In the genomic region with DNA sequence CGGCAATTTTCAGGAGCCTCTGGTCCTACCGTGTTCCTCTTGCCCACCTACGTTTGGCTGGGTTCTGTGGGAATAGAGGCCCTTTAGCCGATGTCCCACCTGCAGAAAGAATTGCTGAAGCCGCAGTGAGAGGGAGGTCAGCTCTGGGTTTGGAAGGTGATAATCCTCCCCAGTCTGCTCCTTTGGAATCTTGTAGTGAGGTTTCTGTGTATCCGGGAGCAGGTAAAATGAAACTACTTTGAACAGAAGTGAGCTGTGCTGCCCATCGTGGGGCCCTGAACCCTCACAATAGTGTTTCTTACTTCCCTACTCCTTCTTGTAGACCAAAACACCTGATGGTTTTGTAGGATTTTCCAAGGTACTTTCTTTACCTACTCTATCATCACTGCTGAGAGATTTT, we compare ENCODE assay signal across 19 cellular contexts.
A peak's percentile ranks its signal among the peaks of the same experiment; 100 is the strongest.
DNase-seq lines count a peak whose midpoint lies in the region; ATAC-seq and TF ChIP-seq lines count a peak whose summit lies in the region.
"Had no signal": no experiment of that assay in that cellular context is flagged by ENCODE, and none has a peak within 500 bp of the region (broad histone marks: within the 10 kb centered on the region; RNA-seq: fewer than 3 reads in every experiment).

No MANE protein-coding gene starts in this region.

- H3K56ac ChIP-seq in IMR-90 (ENCODE audit: extremely low read depth, insufficient read depth, low read length): no peak overlapping the region

- H3K9me3 ChIP-seq in GM23248 (ENCODE audit: low read depth): no peaks in the 10 kb centered on the region
- no peaks in the 10 kb centered on the region for H3K9me3 ChIP-seq in IMR-90 (ENCODE audit: control insufficient read depth, insufficient read depth, low read length)
- no peaks in the 10 kb centered on the region for H3K9me3 ChIP-seq in esophagus muscularis mucosa
- H3K9me3 ChIP-seq: BLaER1 had no signal

- H2AK5ac ChIP-seq in IMR-90 (ENCODE audit: low read depth, low read length): no peak overlapping the region

- no peaks in the 10 kb centered on the region for H3K79me2 ChIP-seq in GM23248 (ENCODE audit: insufficient read depth)

- H3K23ac ChIP-seq in IMR-90 (ENCODE audit: low read depth, low read length): no peak overlapping the region

- CTCF ChIA-PET in IMR-90 (lab: Yijun Ruan, JAX) (interaction anchor here (0.9 kb wide), 1 partner anchor 28 kb away, joined by 3 read pairs; no protein-coding TSS in a partner anchor), HEK293T (lab: Yijun Ruan, JAX) (no interaction called here)

- H3K4me1 Mint-ChIP-seq in osteocyte (ENCODE audit: unreplicated experiment): no peaks in the 10 kb centered on the region

- H2BK15ac ChIP-seq in IMR-90 (ENCODE audit: low read depth, low read length): no peak overlapping the region

- H3K4ac ChIP-seq in IMR-90 (ENCODE audit: low read depth, low read length): no peak overlapping the region

- no peaks in the 10 kb centered on the region; the same call in 1 of the 2 replicates for H3K4me1 ChIP-seq in GM23248 (ENCODE audit: insufficient read depth)
- H3K4me1 ChIP-seq in IMR-90 (ENCODE audit: control insufficient read depth, insufficient read depth, low read length): peaks cover 3% of the 10 kb centered on the region
- H3K4me1 ChIP-seq in esophagus muscularis mucosa: peaks cover 0 to 14% (median 11%) of the 10 kb centered on the region in 4 donors
- H3K4me1 ChIP-seq: BLaER1 had no signal

- no peak overlapping the region for H4K5ac ChIP-seq in IMR-90 (ENCODE audit: low read depth, low read length)

- no peak overlapping the region for H3K18ac ChIP-seq in IMR-90 (ENCODE audit: low read depth, low read length)

- dilution Hi-C loops in IMR-90 (cut with HindIII; ENCODE audit: low sequenced_read_pairs, unreplicated experiment): no loop called here

- no peak overlapping the region for H2BK5ac ChIP-seq in IMR-90 (ENCODE audit: low read depth, low read length, poor library complexity, severe bottlenecking)

- H3K4me2 ChIP-seq in GM23248 (ENCODE audit: unreplicated experiment) (peak overlapping the region; percentile 26), IMR-90 (ENCODE audit: low read depth, low read length) (peak overlapping the region; percentile 28; the same call in 1 of the 2 replicates)
- H3K4me2 ChIP-seq: BLaER1 had no signal

- no peak overlapping the region for H3K14ac ChIP-seq in IMR-90 (replicated peaks; ENCODE audit: low read depth, low read length)

- H3K9ac ChIP-seq in GM23248 (no peak overlapping the region), IMR-90 (ENCODE audit: low read depth, low read length) (no peak overlapping the region)
- H3K9ac ChIP-seq: BLaER1 had no signal

- intact Hi-C loops in IMR-90 (cut with micrococcal nuclease) (no loop called here), esophagus muscularis mucosa (cut with DNase I) (no loop called here)

- no peak overlapping the region for H3K27ac ChIP-seq in GM23248
- no peak overlapping the region for H3K27ac ChIP-seq in IMR-90 (ENCODE audit: insufficient read depth, low read length)
- H3K27ac ChIP-seq in esophagus muscularis mucosa (replicated peaks in 1 of 4): peak overlapping the region in 1 of 4 donors; percentile 20
- H3K27ac ChIP-seq: BLaER1 had no signal

- no peak overlapping the region for H2BK120ac ChIP-seq in IMR-90 (ENCODE audit: low read depth, low read length)

- no peak overlapping the region for H2AK9ac ChIP-seq in IMR-90 (replicated peaks; ENCODE audit: low read depth, low read length, poor library complexity)

- H3K27me3 Mint-ChIP-seq in osteocyte (ENCODE audit: unreplicated experiment): peaks cover 42% of the 10 kb centered on the region
- H3K27me3 Mint-ChIP-seq: CD4-positive, alpha-beta memory T cell had no signal

- TF ChIP-seq CTCF in IMR-90 (conservative IDR thresholded peaks at IDR 0.05; ENCODE audit: low read depth, low read length) (no peak), esophagus muscularis mucosa (IDR thresholded peaks at IDR 0.05) (no peak), osteocyte (IDR thresholded peaks at IDR 0.05) (no peak)

- DNase-seq in GM23248: no peak
- DNase-seq in IMR-90: no peak
- DNase-seq in esophagus muscularis mucosa (ENCODE audit: extremely low spot score): peak; percentile 86
- DNase-seq in osteocyte (ENCODE audit: extremely low spot score, unreplicated experiment): peak; percentile 71
- no peak for DNase-seq in putamen (ENCODE audit: low spot score)
- no peak for DNase-seq in HPDE6-E6E7 (ENCODE audit: extremely low spot score)
- DNase-seq in HEK293T (ENCODE audit: extremely low spot score): no peak
- DNase-seq: CD4-positive, alpha-beta memory T cell; GOT3; KBM-7; NCI-H1092; NCI-H146; NCI-H2029; NCI-H345; NCI-H524; NCI-H774; Right ventricle myocardium superior had no signal

- WGBS in GM23248 (ENCODE audit: low coverage in 1 of 2, low lambda C conversion rate in 2 of 2, missing lambda C conversion rate in 2 of 2), 2 experiments: 73 to 79% methylated on average over 7 of the region's 7 CpGs
- no CpG with 5 or more reads among the region's 7 CpGs for WGBS in IMR-90 (ENCODE audit: extremely low coverage in 2 of 2, insufficient read length in 1 of 2), 2 experiments
- WGBS in esophagus muscularis mucosa: 89% methylated on average over 7 of the region's 7 CpGs

- H3K4me3 ChIP-seq in GM23248 (no peak overlapping the region), IMR-90 (ENCODE audit: insufficient read depth, low read depth, low read length) (no peak overlapping the region), esophagus muscularis mucosa (no peak overlapping the region)
- H3K4me3 ChIP-seq: BLaER1 had no signal

- TF ChIP-seq POLR2A in IMR-90 (IDR thresholded peaks at IDR 0.05; ENCODE audit: low read depth, low read length): no peak
- TF ChIP-seq POLR2A in esophagus muscularis mucosa (IDR thresholded peaks at IDR 0.05; ENCODE audit: low read depth): no peak

- no peaks in the 10 kb centered on the region for H3K9me1 ChIP-seq in IMR-90 (ENCODE audit: insufficient read depth, low read length)

- no peaks in the 10 kb centered on the region for H3F3A ChIP-seq in GM23248 (ENCODE audit: insufficient read depth)

- H4K8ac ChIP-seq in IMR-90 (ENCODE audit: low read depth in 2 of 2, low read length in 2 of 2): no peak overlapping the region

- H4K91ac ChIP-seq in IMR-90 (ENCODE audit: insufficient read depth, low read depth, low read length): no peak overlapping the region

- H3K36me3 Mint-ChIP-seq in osteocyte (ENCODE audit: unreplicated experiment): no peaks in the 10 kb centered on the region

- no peaks in the 10 kb centered on the region for H3K27me3 ChIP-seq in GM23248 (replicated peaks; ENCODE audit: insufficient read depth)
- no peaks in the 10 kb centered on the region; the same call in 1 of the 2 replicates for H3K27me3 ChIP-seq in IMR-90 (ENCODE audit: control insufficient read depth, insufficient read depth, low read length)
- no peaks in the 10 kb centered on the region for H3K27me3 ChIP-seq in esophagus muscularis mucosa
- H3K27me3 ChIP-seq: BLaER1 had no signal

- no peaks in the 10 kb centered on the region for H3K9me3 Mint-ChIP-seq in osteocyte (ENCODE audit: unreplicated experiment)

- no peaks in the 10 kb centered on the region for H3K9me2 ChIP-seq in GM23248 (ENCODE audit: insufficient read depth)

- no peak for TF ChIP-seq RAD21 in IMR-90 (IDR thresholded peaks at IDR 0.05; ENCODE audit: low read length)

- no peak overlapping the region for H3K27ac Mint-ChIP-seq in osteocyte (ENCODE audit: unreplicated experiment)
- H3K27ac Mint-ChIP-seq: CD4-positive, alpha-beta memory T cell had no signal

- no peaks in the 10 kb centered on the region for H3K79me1 ChIP-seq in IMR-90 (ENCODE audit: low read depth in 1 of 2, low read length in 2 of 2)

- H3K4me3 Mint-ChIP-seq in osteocyte (ENCODE audit: unreplicated experiment): no peak overlapping the region
- H3K4me3 Mint-ChIP-seq: CD4-positive, alpha-beta memory T cell had no signal

- H4K20me1 ChIP-seq in GM23248 (ENCODE audit: insufficient read depth): no peaks in the 10 kb centered on the region
- no peaks in the 10 kb centered on the region for H4K20me1 ChIP-seq in IMR-90 (ENCODE audit: insufficient read depth, low read length)
- H4K20me1 ChIP-seq: BLaER1 had no signal

- no peak overlapping the region for H2BK20ac ChIP-seq in IMR-90 (ENCODE audit: low read depth, low read length)

- POLR2A ChIA-PET in IMR-90 (lab: Charles Lee; ENCODE audit: unreplicated experiment) (interaction anchor here (0.7 kb wide), 1 partner anchor 483 kb away, joined by 6 read pairs; no protein-coding TSS in a partner anchor), HEK293T (lab: Yijun Ruan, JAX) (no interaction called here)

- BruUV-seq in IMR-90 (replicated peaks; lab: Mats Ljungman, UMichigan): no TSS peak

- no peak for ATAC-seq in IMR-90 (ENCODE audit: low read depth)
- ATAC-seq: HCT116 had no signal

- in situ Hi-C loops in GM23248 (cut with MboI) (no loop called here), IMR-90 (cut with MboI; ENCODE audit: low sequenced_read_pairs) (no loop called here)

- H3K36me3 ChIP-seq in GM23248 (ENCODE audit: low read depth) (no peaks in the 10 kb centered on the region), IMR-90 (ENCODE audit: control insufficient read depth, insufficient read depth, low read length) (no peaks in the 10 kb centered on the region), esophagus muscularis mucosa (no peaks in the 10 kb centered on the region)
- H3K36me3 ChIP-seq: BLaER1 had no signal

- no peak for TF ChIP-seq EP300 in esophagus muscularis mucosa (IDR thresholded peaks at IDR 0.05)

- H2AFZ ChIP-seq in GM23248 (peak overlapping the region; percentile 66), IMR-90 (replicated peaks; ENCODE audit: low read length, poor library complexity) (no peak overlapping the region)

TF ChIP-seq in IMR-90, 13 proteins besides CTCF, POLR2A, EP300 and RAD21 (continues in another document):
- TF ChIP-seq CHD1 (IDR thresholded peaks at IDR 0.05; ENCODE audit: low read depth, low read length): no peak
- TF ChIP-seq MXI1 (IDR thresholded peaks at IDR 0.05; ENCODE audit: borderline replicate concordance, low read depth, low read length): no peak
- no peak for TF ChIP-seq NFE2L2 (IDR thresholded peaks at IDR 0.05; ENCODE audit: low read depth, low read length)
- no peak for TF ChIP-seq CEBPB (IDR thresholded peaks at IDR 0.05; ENCODE audit: low read depth, low read length)

TF ChIP-seq in HEK293T, 16 proteins besides CTCF, POLR2A, EP300 and RAD21:
- TF ChIP-seq FOXK2 (IDR thresholded peaks at IDR 0.05) (no peak), SP1 (IDR thresholded peaks at IDR 0.05) (no peak), TARDBP (IDR thresholded peaks at IDR 0.05) (no peak), LEF1 (IDR thresholded peaks at IDR 0.05; ENCODE audit: borderline replicate concordance) (no peak), HDGF (IDR thresholded peaks at IDR 0.05; ENCODE audit: borderline replicate concordance) (no peak), SUZ12 (IDR thresholded peaks at IDR 0.05) (no peak), ARNT (IDR thresholded peaks at IDR 0.05) (no peak)

Comparison
In these comparisons a context has a peak if more than half of its experiments do, and no peak if none do; other contexts are left out.
1. DNase-seq: peak in esophagus muscularis mucosa (single experiment) and osteocyte (single experiment); none in GM23248 (single experiment), IMR-90 (single experiment), putamen (single experiment), HPDE6-E6E7 (single experiment) and HEK293T (single experiment).